9 cellular contexts compared by ENCODE assay signal in the genomic region with DNA sequence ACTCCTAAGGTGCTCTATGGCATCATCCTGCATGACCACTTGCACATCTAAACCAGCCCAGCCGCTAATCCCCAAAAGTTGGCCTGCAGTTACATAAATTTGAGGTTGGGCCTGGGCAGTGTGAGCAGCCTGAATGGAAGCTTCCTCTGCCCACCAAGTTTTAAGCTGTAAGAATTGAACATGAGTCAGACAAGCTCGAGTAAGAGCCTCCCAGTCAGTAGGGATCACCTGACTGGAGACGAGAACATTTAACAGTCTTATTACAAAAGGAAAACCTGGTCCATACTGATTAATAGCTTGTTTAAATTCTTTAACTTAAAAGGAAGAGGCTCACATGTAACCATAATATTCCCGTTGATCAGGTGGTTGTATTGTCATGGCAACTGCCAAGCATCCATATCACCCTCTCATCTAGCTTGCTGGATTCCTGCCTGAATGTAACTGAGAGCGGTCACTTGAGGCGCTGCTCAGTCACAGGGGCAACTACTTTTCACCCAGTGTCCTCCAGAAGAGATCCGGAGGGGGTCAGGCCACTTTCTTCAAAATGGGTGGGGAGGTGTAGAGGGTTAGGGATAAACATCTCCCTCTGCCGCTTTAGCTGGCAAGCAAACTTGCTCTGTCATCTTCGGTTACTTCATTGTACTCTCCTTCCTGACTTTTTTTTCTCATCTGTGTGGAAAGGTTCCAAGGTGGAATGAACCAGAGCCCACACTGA. TPM values are rescaled to one million over a fixed set of nuclear protein-coding genes. Genes with fewer than 3 reads are reported as not detected.
DNase-seq lines count a peak whose midpoint lies in the region; ATAC-seq, FAIRE-seq and TF ChIP-seq lines count a peak whose summit lies in the region.
"Had no signal": no experiment of that assay in that cellular context is flagged by ENCODE, and none has a peak within 500 bp of the region (broad histone marks: within the 10 kb centered on the region; RNA-seq: fewer than 3 reads in every experiment).

No MANE protein-coding gene starts in this region.

- H4K20me1 ChIP-seq in keratinocyte (ENCODE audit: control insufficient read depth, extremely low read depth, insufficient read depth, low read length), result no peaks in the 10 kb centered on the region

- intact Hi-C loops in body of pancreas (cut with DNase I), result no loop called here
- intact Hi-C loops in stomach (cut with DNase I; ENCODE audit: low total_unique reads), result no loop called here

- peak overlapping the region; percentile 15 for H3K4me2 ChIP-seq in keratinocyte (ENCODE audit: control insufficient read depth, extremely low read depth, insufficient read depth, low read depth, low read length)

- TF ChIP-seq EP300 in stomach (IDR thresholded peaks at IDR 0.05), result no peak

- peak overlapping the region; percentile 2 for H2AFZ ChIP-seq in keratinocyte (ENCODE audit: control insufficient read depth, low read length)

- H3K79me2 ChIP-seq in keratinocyte (ENCODE audit: control insufficient read depth, insufficient read depth, low read length), result no peaks in the 10 kb centered on the region

- no peaks in the 10 kb centered on the region for H3K9me3 ChIP-seq in body of pancreas
- H3K9me3 ChIP-seq in keratinocyte (ENCODE audit: control insufficient read depth, low read depth, low read length), result no peaks in the 10 kb centered on the region
- no peaks in the 10 kb centered on the region for H3K9me3 ChIP-seq in stomach

- H3K36me3 ChIP-seq in body of pancreas (replicated peaks in 1 of 2; ENCODE audit: insufficient read depth in 1 of 2, low read depth in 2 of 2) (no peaks in the 10 kb centered on the region), keratinocyte (ENCODE audit: control insufficient read depth in 2 of 2, extremely low read depth in 1 of 2, insufficient read depth in 2 of 2, low read length in 2 of 2) (no peaks in the 10 kb centered on the region), stomach (no peaks in the 10 kb centered on the region)

- WGBS in body of pancreas, 2 donors, result 45 to 60% methylated on average over 9 of the region's 9 CpGs
- WGBS in stomach, 5 donors, result 24 to 35% (median 33%) methylated on average over 9 of the region's 9 CpGs

- dilution Hi-C loops in keratinocyte (cut with MboI; ENCODE audit: extremely low pct_ligation_motif_present, low sequenced_read_pairs), result no loop called here

- TF ChIP-seq POLR2A in body of pancreas (IDR thresholded peaks at IDR 0.05), result no peak
- no peak for TF ChIP-seq POLR2A in stomach (IDR thresholded peaks at IDR 0.05)

- H3K9ac ChIP-seq in keratinocyte (ENCODE audit: control insufficient read depth, extremely low read depth, insufficient read depth, low read length), result peak overlapping the region; percentile 18

- H3K27me3 ChIP-seq in body of pancreas (no peaks in the 10 kb centered on the region), keratinocyte (ENCODE audit: control insufficient read depth, extremely low read depth, insufficient read depth, low read length) (no peaks in the 10 kb centered on the region), stomach (no peaks in the 10 kb centered on the region)

- peaks cover 17% of the 10 kb centered on the region for H3K4me1 ChIP-seq in body of pancreas
- H3K4me1 ChIP-seq in keratinocyte (ENCODE audit: control insufficient read depth, extremely low read depth, insufficient read depth, low read length), result peaks cover 32% of the 10 kb centered on the region
- H3K4me1 ChIP-seq in stomach, result peaks cover 22 to 45% (median 38%) of the 10 kb centered on the region in 4 donors

- DNase-seq in HT-29 (ENCODE audit: low spot score), result peak; percentile 22
- peak in 2 of 4 donors; percentile 16 for DNase-seq in body of pancreas
- no peak for DNase-seq in keratinocyte (ENCODE audit: low read depth, low spot score)
- peak; percentile 36 for DNase-seq in stomach
- no peak for DNase-seq in AG08396 (ENCODE audit: low spot score)
- no peak for DNase-seq in stimulated activated CD4-positive, alpha-beta T cell treated with anti-CD3 and anti-CD28 coated beads, Interleukin-12 subunit alpha, Interleukin-12 subunit beta, amount 100 ng/mL, for 4 hours
- no peak for DNase-seq in COLO668 (lab: John Stamatoyannopoulos, UW; ENCODE audit: unreplicated experiment)
- no peak for DNase-seq in NCI-H128 (lab: John Stamatoyannopoulos, UW; ENCODE audit: unreplicated experiment)
- DNase-seq: NCI-H1436 had no signal

- H3K27ac ChIP-seq in body of pancreas (no peak overlapping the region), keratinocyte (ENCODE audit: control insufficient read depth, insufficient read depth, low read length) (peak overlapping the region; percentile 56), stomach (peak overlapping the region; percentile 44 to 81 (median 64))

- FAIRE-seq in keratinocyte (lab: Jason Lieb, UNC), result peak; percentile 77

- peak; percentile 36 for ATAC-seq in body of pancreas

- TF ChIP-seq CTCF in body of pancreas (IDR thresholded peaks at IDR 0.05) (no peak), keratinocyte (optimal IDR thresholded peaks at IDR 0.05 in 1 of 3, IDR thresholded peaks at IDR 0.05 in 1 of 3, conservative IDR thresholded peaks at IDR 0.05 in 1 of 3; ENCODE audit: extremely low read depth in 1 of 3, insufficient read depth in 2 of 3, low read length in 3 of 3) (peak; percentile 16 to 38 (median 32)), stomach (IDR thresholded peaks at IDR 0.05) (peak in 1 of 7 experiments; percentile 7)

- H3K9me1 ChIP-seq in keratinocyte (ENCODE audit: control insufficient read depth, extremely low read depth, insufficient read depth, low read length), result no peaks in the 10 kb centered on the region

- H3K4me3 ChIP-seq in body of pancreas (no peak overlapping the region), keratinocyte (ENCODE audit: control insufficient read depth in 2 of 3, extremely low read depth in 1 of 3, insufficient read depth in 2 of 3, low read depth in 1 of 3, low read length in 3 of 3) (no peak overlapping the region), stomach (no peak overlapping the region)

RNA-seq across cellular contexts. Expression of gene WDR1, which starts 56.6 kb away (rescaled TPM):
- total RNA-seq in HT-29 (2014; rRNA removed; shearing (Covaris generic)), result 306 and 310 TPM in 2 replicates
- 10 to 100 TPM; 46.1 to 51.9 TPM for total RNA-seq in body of pancreas
- 388 to 423 TPM (median 388 TPM) in 3 replicates for polyA plus RNA-seq in keratinocyte
- 337 TPM for polyA plus RNA-seq in keratinocyte (2011; ENCODE audit: low read depth)
- 391 and 468 TPM in 2 replicates for polyA plus RNA-seq in keratinocyte (2011; cell fraction: cytosol; rRNA removed)
- 312 and 336 TPM in 2 replicates for polyA plus RNA-seq in keratinocyte (2011; cell fraction: nucleus; rRNA removed)
- 204 and 352 TPM in 2 replicates for polyA plus RNA-seq in keratinocyte (2012; ENCODE audit: low replicate concordance)
- 342 to 533 TPM (median 448 TPM) in 3 replicates for polyA minus RNA-seq in keratinocyte
- 411 TPM for polyA minus RNA-seq in keratinocyte (2011; cell fraction: cytosol; rRNA and poly(A)+ RNA removed)
- polyA minus RNA-seq in keratinocyte (2011; cell fraction: nucleus; rRNA and poly(A)+ RNA removed), result 185 and 236 TPM in 2 replicates
- total RNA-seq in stomach, result 100 to 1,000 TPM in 3 of 5 donors, 10 to 100 TPM in 2; 52.4 to 167 (median 104) TPM
- polyA plus RNA-seq in stomach, result 100 to 1,000 TPM in 2 of 3 donors, 10 to 100 TPM in 1; 91.2 to 145 (median 115) TPM

Comparison
In these comparisons a context has a peak if more than half of its experiments do, and no peak if none do; other contexts are left out.
1. DNase-seq: peak in HT-29 (single experiment) and stomach (single experiment); none in keratinocyte (single experiment), AG08396 (single experiment), stimulated activated CD4-positive, alpha-beta T cell treated with anti-CD3 and anti-CD28 coated beads, Interleukin-12 subunit alpha, Interleukin-12 subunit beta, amount 100 ng/mL, for 4 hours (single experiment), COLO668 (single experiment) and NCI-H128 (single experiment).
2. H3K27ac ChIP-seq: peak in keratinocyte (single experiment) and stomach (5 of 5); none in body of pancreas (0 of 4).
3. CTCF ChIP-seq: peak in keratinocyte (3 of 3); none in body of pancreas (0 of 7).